In the genomic region with DNA sequence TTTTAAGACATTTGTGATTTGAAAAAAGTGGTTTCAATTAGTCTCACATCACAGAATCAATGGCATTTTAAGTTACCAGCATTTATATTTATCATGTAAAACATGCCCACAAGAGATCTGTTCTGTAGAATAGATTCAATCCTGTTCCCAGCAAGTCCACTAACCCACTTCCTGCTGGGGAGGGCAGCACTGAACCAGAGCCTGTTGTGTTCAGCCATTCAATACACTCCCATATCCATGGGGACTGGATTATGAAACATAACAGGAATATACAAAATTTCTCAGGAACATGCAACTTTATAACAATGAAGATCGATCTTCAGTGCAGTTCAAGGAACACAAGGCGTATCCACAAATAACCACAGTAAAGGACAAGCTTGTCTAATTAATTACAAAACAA, we compare ENCODE assay signal across 23 cellular contexts. TPM values are rescaled to one million over a fixed set of nuclear protein-coding genes. Genes with fewer than 3 reads are reported as not detected.
DNase-seq lines count a peak whose midpoint lies in the region; ATAC-seq and TF ChIP-seq lines count a peak whose summit lies in the region.
"Had no signal": no experiment of that assay in that cellular context is flagged by ENCODE, and none has a peak within 500 bp of the region (broad histone marks: within the 10 kb centered on the region; RNA-seq: fewer than 3 reads in every experiment).

No MANE protein-coding gene starts in this region.

- H3K27ac Mint-ChIP-seq in chondrocyte (ENCODE audit: unreplicated experiment), result peak overlapping the region; percentile 94
- H3K27ac Mint-ChIP-seq: activated naive CD8-positive, alpha-beta T cell treated with anti-CD3 and anti-CD28 coated beads, Interleukin-2, amount 10 ng/mL, durations not matched to agents 7 days and 5 days; activated T-helper 2 cell treated with anti-CD3 and anti-CD28 coated beads, Interferon-gamma antibody, Interleukin-2, Interleukin-4, amounts not matched to agents 10 μg/mL and 5 μg/mL and 100 μg/mL, durations not matched to agents 14 hours and 24 hours and 36 hours; CD14-positive monocyte; immature natural killer cell; T-cell had no signal

- H2BK15ac ChIP-seq in IMR-90 (ENCODE audit: low read depth, low read length), result peak overlapping the region; percentile 33; the same call in 1 of the 3 replicates

- H2AK9ac ChIP-seq in IMR-90 (replicated peaks; ENCODE audit: low read depth, low read length, poor library complexity), result no peak overlapping the region

- dilution Hi-C loops in IMR-90 (cut with HindIII; ENCODE audit: low sequenced_read_pairs, unreplicated experiment), result no loop called here

- H3K4ac ChIP-seq in IMR-90 (ENCODE audit: low read depth, low read length), result peak overlapping the region; percentile 42; the same call in 1 of the 2 replicates

- TF ChIP-seq POLR2A in IMR-90 (IDR thresholded peaks at IDR 0.05; ENCODE audit: low read depth, low read length) (no peak), tibial nerve (IDR thresholded peaks at IDR 0.05) (no peak)

- H3K79me1 ChIP-seq in IMR-90 (ENCODE audit: low read depth in 1 of 2, low read length in 2 of 2), result no peaks in the 10 kb centered on the region

- H3K23ac ChIP-seq in IMR-90 (ENCODE audit: low read depth, low read length), result 0 out of 2 replicates have a peak overlapping the region, but pooled peaks have one; percentile 39

- no CpG with 5 or more reads among the region's 2 CpGs for WGBS in IMR-90 (ENCODE audit: extremely low coverage in 2 of 2, insufficient read length in 1 of 2), 2 experiments
- no CpG with 5 or more reads among the region's 2 CpGs for WGBS in mesodermal cell (ENCODE audit: insufficient coverage in 2 of 2), 2 experiments
- 73 to 97% methylated on average over 2 of the region's 2 CpGs for WGBS in tibial nerve, 2 donors

- peak overlapping the region; percentile 53 for H2BK120ac ChIP-seq in IMR-90 (ENCODE audit: low read depth, low read length)

- H3K4me3 ChIP-seq in ACC112 (ENCODE audit: low read depth, low read length) (no peak overlapping the region), IMR-90 (ENCODE audit: insufficient read depth, low read depth, low read length) (no peak overlapping the region), mesodermal cell (ENCODE audit: extremely low read depth, insufficient read depth, low read length, poor library complexity, severe bottlenecking) (no peak overlapping the region), tibial nerve (no peak overlapping the region)
- H3K4me3 ChIP-seq: body of pancreas, GM12878, ovary, right atrium auricular region, uterus had no signal

- ATAC-seq in IMR-90 (ENCODE audit: low read depth), result no peak
- no peak for ATAC-seq in GM19351 (IDR thresholded peaks at IDR 0.05; ENCODE audit: unreplicated experiment)
- no peak for ATAC-seq in GM19023 (IDR thresholded peaks at IDR 0.05; ENCODE audit: unreplicated experiment)
- ATAC-seq: activated CD4-positive, alpha-beta T cell treated with anti-CD3 and anti-CD28 coated beads for 36 hours; body of pancreas; GM12878; T-cell had no signal

- H3K9ac ChIP-seq in IMR-90 (ENCODE audit: low read depth, low read length), result no peak overlapping the region

- CTCF ChIA-PET in IMR-90 (lab: Yijun Ruan, JAX), result no interaction called here

- TF ChIP-seq EP300 in tibial nerve (IDR thresholded peaks at IDR 0.05), result no peak

- peak overlapping the region in 1 of 2 experiments; percentile 29; a peak in 1 of 4 replicates for H4K8ac ChIP-seq in IMR-90 (ENCODE audit: low read depth in 2 of 2, low read length in 2 of 2)

- H4K91ac ChIP-seq in IMR-90 (ENCODE audit: insufficient read depth, low read depth, low read length), result peak overlapping the region; percentile 75

- no peaks in the 10 kb centered on the region for H3K79me2 ChIP-seq in ACC112 (ENCODE audit: control insufficient read depth, insufficient read depth, low read length, unreplicated experiment)

- H3K36me3 ChIP-seq in ACC112 (ENCODE audit: insufficient read depth, low read length) (no peaks in the 10 kb centered on the region), IMR-90 (ENCODE audit: control insufficient read depth, insufficient read depth, low read length) (no peaks in the 10 kb centered on the region), mesodermal cell (ENCODE audit: control insufficient read depth, insufficient read depth, low read length) (no peaks in the 10 kb centered on the region), tibial nerve (no peaks in the 10 kb centered on the region)
- H3K36me3 ChIP-seq: ovary, right atrium auricular region, uterus had no signal

- H3K27me3 Mint-ChIP-seq in chondrocyte (ENCODE audit: low read depth), result no peaks in the 10 kb centered on the region
- H3K27me3 Mint-ChIP-seq: activated CD4-positive, alpha-beta T cell treated with anti-CD3 and anti-CD28 coated beads for 36 hours; T-cell had no signal

- H3K27me3 ChIP-seq in ACC112 (ENCODE audit: insufficient read depth, low read length) (no peaks in the 10 kb centered on the region), IMR-90 (ENCODE audit: control insufficient read depth, insufficient read depth, low read length) (no peaks in the 10 kb centered on the region), tibial nerve (no peaks in the 10 kb centered on the region)
- H3K27me3 ChIP-seq: body of pancreas, ovary, right atrium auricular region, uterus had no signal

- H3K9me1 ChIP-seq in IMR-90 (ENCODE audit: insufficient read depth, low read length), result peaks cover 15% of the 10 kb centered on the region

- no peak overlapping the region for H3K18ac ChIP-seq in IMR-90 (ENCODE audit: low read depth, low read length)

- no peak overlapping the region for H3K4me2 ChIP-seq in IMR-90 (ENCODE audit: low read depth, low read length)

- no peak for DNase-seq in IMR-90
- no peak for DNase-seq in chondrocyte (ENCODE audit: low spot score)
- no peak for DNase-seq in tibial nerve (ENCODE audit: low spot score in 2 of 2)
- no peak for DNase-seq in mucosa of gallbladder (ENCODE audit: low spot score)
- DNase-seq: activated CD4-positive, alpha-beta T cell treated with anti-CD3 and anti-CD28 coated beads for 36 hours; activated naive CD8-positive, alpha-beta T cell treated with anti-CD3 and anti-CD28 coated beads, Interleukin-2, amount 10 ng/mL, durations not matched to agents 7 days and 5 days; immature natural killer cell; NCI-H1105; NCI-H510A treated with DMSO at 0.1 percent for 48 hours; NK-92 treated with Interleukin-12 subunit alpha and Interleukin-12 subunit beta, amount 100 ng/mL, for 24 hours; ovary; substantia nigra; T-cell; uterus had no signal

- H3K27ac ChIP-seq in ACC112 (ENCODE audit: low read depth, low read length) (peak overlapping the region; percentile 47), IMR-90 (ENCODE audit: insufficient read depth, low read length) (no peak overlapping the region), mesodermal cell (ENCODE audit: low read depth, low read length, severe bottlenecking) (peak overlapping the region; percentile 91), tibial nerve (no peak overlapping the region)
- H3K27ac ChIP-seq: body of pancreas, ovary, right atrium auricular region, uterus had no signal

- POLR2A ChIA-PET in IMR-90 (lab: Charles Lee; ENCODE audit: unreplicated experiment), result no interaction called here

- no peak overlapping the region for H2AFZ ChIP-seq in ACC112 (ENCODE audit: low read length, unreplicated experiment)
- H2AFZ ChIP-seq in IMR-90 (replicated peaks; ENCODE audit: low read length, poor library complexity), result no peak overlapping the region

- H4K20me1 ChIP-seq in IMR-90 (ENCODE audit: insufficient read depth, low read length), result no peaks in the 10 kb centered on the region

- TF ChIP-seq RAD21 in IMR-90 (IDR thresholded peaks at IDR 0.05; ENCODE audit: low read length), result no peak

- H3K4me1 ChIP-seq in ACC112 (ENCODE audit: control insufficient read depth, insufficient read depth, low read length, unreplicated experiment) (peaks cover 50% of the 10 kb centered on the region), IMR-90 (ENCODE audit: control insufficient read depth, insufficient read depth, low read length) (peaks cover 17% of the 10 kb centered on the region), mesodermal cell (ENCODE audit: control insufficient read depth, insufficient read depth, low read length, poor library complexity, severe bottlenecking) (peaks cover 36% of the 10 kb centered on the region), tibial nerve (peaks cover 0 to 4% (median 2%) of the 10 kb centered on the region in 4 donors)
- H3K4me1 ChIP-seq: body of pancreas, right atrium auricular region, uterus had no signal

- 0 out of 2 replicates have a peak overlapping the region, but pooled peaks have one; percentile 24 for H3K14ac ChIP-seq in IMR-90 (replicated peaks; ENCODE audit: low read depth, low read length)

- no peak for TF ChIP-seq CTCF in IMR-90 (conservative IDR thresholded peaks at IDR 0.05; ENCODE audit: low read depth, low read length)
- TF ChIP-seq CTCF in chondrocyte (IDR thresholded peaks at IDR 0.05), result peak; percentile 24
- no peak for TF ChIP-seq CTCF in tibial nerve (IDR thresholded peaks at IDR 0.05)

- H3K56ac ChIP-seq in IMR-90 (ENCODE audit: extremely low read depth, insufficient read depth, low read length), result no peak overlapping the region

- intact Hi-C loops in IMR-90 (cut with micrococcal nuclease), result no loop called here

- no peak overlapping the region for H3K4me3 Mint-ChIP-seq in chondrocyte (ENCODE audit: unreplicated experiment)
- H3K4me3 Mint-ChIP-seq: activated CD4-positive, alpha-beta T cell treated with anti-CD3 and anti-CD28 coated beads for 36 hours; activated naive CD8-positive, alpha-beta T cell treated with anti-CD3 and anti-CD28 coated beads, Interleukin-2, amount 10 ng/mL, durations not matched to agents 7 days and 5 days; CD14-positive monocyte; immature natural killer cell; T-cell had no signal

- in situ Hi-C loops in IMR-90 (cut with MboI; ENCODE audit: low sequenced_read_pairs), result loop anchor here (25.0 kb wide), 1 partner anchor 527 kb away; no protein-coding TSS in a partner anchor

- H3K9me3 ChIP-seq in IMR-90 (ENCODE audit: control insufficient read depth, insufficient read depth, low read length) (no peaks in the 10 kb centered on the region), mesodermal cell (ENCODE audit: control insufficient read depth, low read length) (no peaks in the 10 kb centered on the region), tibial nerve (no peaks in the 10 kb centered on the region)
- H3K9me3 ChIP-seq: body of pancreas, ovary, right atrium auricular region, uterus had no signal

- H3K9me3 Mint-ChIP-seq in chondrocyte (ENCODE audit: low read depth), result no peaks in the 10 kb centered on the region
- H3K9me3 Mint-ChIP-seq: activated naive CD8-positive, alpha-beta T cell treated with anti-CD3 and anti-CD28 coated beads, Interleukin-2, amount 10 ng/mL, durations not matched to agents 7 days and 5 days; activated T-helper 2 cell treated with anti-CD3 and anti-CD28 coated beads, Interferon-gamma antibody, Interleukin-2, Interleukin-4, amounts not matched to agents 10 μg/mL and 5 μg/mL and 100 μg/mL, durations not matched to agents 14 hours and 24 hours and 36 hours; CD14-positive monocyte; immature natural killer cell; T-cell had no signal

- BruUV-seq in IMR-90 (replicated peaks; lab: Mats Ljungman, UMichigan), result no TSS peak

- no peak overlapping the region for H4K5ac ChIP-seq in IMR-90 (ENCODE audit: low read depth, low read length)

- H3K36me3 Mint-ChIP-seq in chondrocyte (ENCODE audit: low read depth), result no peaks in the 10 kb centered on the region
- H3K36me3 Mint-ChIP-seq: activated naive CD8-positive, alpha-beta T cell treated with anti-CD3 and anti-CD28 coated beads, Interleukin-2, amount 10 ng/mL, durations not matched to agents 7 days and 5 days; CD14-positive monocyte; immature natural killer cell had no signal

- H3K4me1 Mint-ChIP-seq in chondrocyte (ENCODE audit: low read depth), result peaks cover 56% of the 10 kb centered on the region
- H3K4me1 Mint-ChIP-seq: activated naive CD8-positive, alpha-beta T cell treated with anti-CD3 and anti-CD28 coated beads, Interleukin-2, amount 10 ng/mL, durations not matched to agents 7 days and 5 days; CD14-positive monocyte; immature natural killer cell had no signal

- H2AK5ac ChIP-seq in IMR-90 (ENCODE audit: low read depth, low read length), result peak overlapping the region; percentile 72

- H2BK20ac ChIP-seq in IMR-90 (ENCODE audit: low read depth, low read length), result peak overlapping the region; percentile 86

- H2BK5ac ChIP-seq in IMR-90 (ENCODE audit: low read depth, low read length, poor library complexity, severe bottlenecking), result no peak overlapping the region

RNA-seq across cellular contexts. Expression of a gene that starts 24.4 kb away (rescaled TPM):
- total RNA-seq in IMR-90 (2012; rRNA removed) (1.7 and 1.8 TPM in 2 replicates), chondrocyte (35.1 to 138 TPM (median 37.4 TPM) in 3 replicates), tibial nerve (100 to 1,000 TPM in 3 of 4 donors, 10 to 100 TPM in 1; 86.3 to 224 (median 139) TPM), mucosa of gallbladder (169 TPM)
- polyA plus RNA-seq in IMR-90 (2012; rRNA removed), result 0.55 and 0.63 TPM in 2 replicates
- 0.11 and 0.47 TPM in 2 replicates for polyA plus RNA-seq in IMR-90 (2012; cell fraction: cytosol; rRNA removed)
- polyA plus RNA-seq in IMR-90 (2012; cell fraction: nucleus; rRNA removed; ENCODE audit: low replicate concordance), result 0.18 and 1.1 TPM in 2 replicates
- polyA plus RNA-seq in mesodermal cell (2013, experiment 1 of 2), result 107 TPM
- 108 TPM for polyA plus RNA-seq in mesodermal cell (2013, experiment 2 of 2)
- polyA plus RNA-seq: CD14-positive monocyte had no signal

Comparison
In these comparisons a context has a peak if more than half of its experiments do, and no peak if none do; other contexts are left out.
1. H3K27ac ChIP-seq: peak in ACC112 (single experiment) and mesodermal cell (single experiment); none in IMR-90 (single experiment) and tibial nerve (0 of 4).
2. RNA of a gene that starts 24.4 kb away (total RNA-seq): 169 TPM in mucosa of gallbladder (single experiment), 86.3 to 224 TPM in tibial nerve and 35.1 to 138 TPM in chondrocyte; 1.7 to 1.8 TPM in IMR-90; every median in the first group is over 10 times any median in the second.